12 cellular contexts compared by ENCODE assay signal in genomic region chr4:54032558-54033135, GRCh38. TPM values are rescaled to one million over a fixed set of nuclear protein-coding genes. Genes with fewer than 3 reads are reported as not detected.
DNase-seq lines count a peak whose midpoint lies in the region; ATAC-seq, FAIRE-seq and TF ChIP-seq lines count a peak whose summit lies in the region.
"Had no signal": no experiment of that assay in that cellular context is flagged by ENCODE, and none has a peak within 500 bp of the region (broad histone marks: within the 10 kb centered on the region; RNA-seq: fewer than 3 reads in every experiment).

No MANE protein-coding gene starts in this region.

- peaks cover 3% of the 10 kb centered on the region; the same call in 1 of the 2 replicates for H3K4me1 ChIP-seq in HUES6 (ENCODE audit: control insufficient read depth, insufficient read depth, low read length)
- H3K4me1 ChIP-seq in naive thymus-derived CD4-positive, alpha-beta T cell (ENCODE audit: control insufficient read depth in 2 of 2, insufficient read depth in 2 of 2, low read length in 2 of 2) = no peaks in the 10 kb centered on the region

- intact Hi-C loops in naive thymus-derived CD4-positive, alpha-beta T cell (cut with micrococcal nuclease) = no loop called here
- intact Hi-C loops in posterior cingulate gyrus (cut with DNase I) = no loop called here

- no peak for ATAC-seq in T-helper 17 cell
- peak; percentile 47 for ATAC-seq in naive thymus-derived CD4-positive, alpha-beta T cell
- ATAC-seq in HG03045 (IDR thresholded peaks at IDR 0.05; ENCODE audit: unreplicated experiment) = no peak

- no peak overlapping the region for H3K27ac ChIP-seq in HUES6 (ENCODE audit: low read depth, low read length)
- H3K27ac ChIP-seq in naive thymus-derived CD4-positive, alpha-beta T cell (ENCODE audit: low read depth, low read length) = no peak overlapping the region

- no peaks in the 10 kb centered on the region for H3K9me3 ChIP-seq in HUES6 (ENCODE audit: control insufficient read depth, insufficient read depth, low read depth, low read length)
- H3K9me3 ChIP-seq in T-helper 17 cell (ENCODE audit: control insufficient read depth, low read length, poor library complexity, severe bottlenecking) = no peaks in the 10 kb centered on the region
- no peaks in the 10 kb centered on the region for H3K9me3 ChIP-seq in naive thymus-derived CD4-positive, alpha-beta T cell (ENCODE audit: control insufficient read depth in 2 of 3, low read length in 3 of 3)

- POLR2A ChIA-PET in naive thymus-derived CD4-positive, alpha-beta T cell (lab: Charles Lee) = interaction anchor here (0.8 kb wide), 1 partner anchor 25 kb away, joined by 3 read pairs; no protein-coding TSS in a partner anchor

- FAIRE-seq in GM12891 (lab: Jason Lieb, UNC) = peak; percentile 9

- CTCF ChIA-PET in naive thymus-derived CD4-positive, alpha-beta T cell (lab: Charles Lee) = no interaction called here

- peaks cover 9% of the 10 kb centered on the region for H3K4me1 Mint-ChIP-seq in T-helper 17 cell
- peaks cover 4 to 69% (median 53%) of the 10 kb centered on the region in 7 donors for H3K4me1 Mint-ChIP-seq in naive thymus-derived CD4-positive, alpha-beta T cell

- H3K36me3 ChIP-seq in HUES6 (ENCODE audit: control insufficient read depth, insufficient read depth, low read length) = no peaks in the 10 kb centered on the region
- H3K36me3 ChIP-seq in naive thymus-derived CD4-positive, alpha-beta T cell (ENCODE audit: control insufficient read depth in 2 of 3, insufficient read depth in 3 of 3, low read length in 3 of 3) = no peaks in the 10 kb centered on the region

- H3K27me3 Mint-ChIP-seq in T-helper 17 cell = no peaks in the 10 kb centered on the region
- no peaks in the 10 kb centered on the region for H3K27me3 Mint-ChIP-seq in naive thymus-derived CD4-positive, alpha-beta T cell
- H3K27me3 Mint-ChIP-seq: CD4-positive, CD25-positive, alpha-beta regulatory T cell had no signal

- H3K9me3 Mint-ChIP-seq in naive thymus-derived CD4-positive, alpha-beta T cell = no peaks in the 10 kb centered on the region
- H3K9me3 Mint-ChIP-seq: CD4-positive, CD25-positive, alpha-beta regulatory T cell had no signal

- no peaks in the 10 kb centered on the region for H3K27me3 ChIP-seq in HUES6 (ENCODE audit: control insufficient read depth, insufficient read depth, low read length)
- no peaks in the 10 kb centered on the region for H3K27me3 ChIP-seq in naive thymus-derived CD4-positive, alpha-beta T cell (ENCODE audit: control insufficient read depth in 2 of 2, insufficient read depth in 2 of 2, low read length in 2 of 2)

- peak overlapping the region; percentile 54 for H3K27ac Mint-ChIP-seq in T-helper 17 cell
- peak overlapping the region in 3 of 9 donors; percentile 28 to 69 (median 43) for H3K27ac Mint-ChIP-seq in naive thymus-derived CD4-positive, alpha-beta T cell
- H3K27ac Mint-ChIP-seq: CD4-positive, CD25-positive, alpha-beta regulatory T cell had no signal

- H3K4me3 Mint-ChIP-seq in T-helper 17 cell = peak overlapping the region; percentile 36
- peak overlapping the region in 5 of 10 donors; percentile 37 to 58 (median 49) for H3K4me3 Mint-ChIP-seq in naive thymus-derived CD4-positive, alpha-beta T cell
- H3K4me3 Mint-ChIP-seq: CD4-positive, CD25-positive, alpha-beta regulatory T cell had no signal

- DNase-seq in GM12891 (ENCODE audit: insufficient read length, low spot score) (no peak), T-helper 17 cell (no peak), posterior cingulate gyrus (no peak), NCI-H2107 (lab: John Stamatoyannopoulos, UW) (no peak), Ammon's horn (ENCODE audit: low spot score) (no peak)
- no peak for DNase-seq in naive thymus-derived CD4-positive, alpha-beta T cell
- DNase-seq: activated effector memory CD4-positive, alpha-beta T cell treated with Interleukin-2 at 50 U/mL for 16 hours; CD4-positive, CD25-positive, alpha-beta regulatory T cell; Right ventricle myocardium superior; stimulated activated CD4-positive, alpha-beta T cell treated with anti-CD3 and anti-CD28 coated beads, Interleukin-4, amount 100 ng/mL, for 4 hours had no signal

- H3K4me3 ChIP-seq in HUES6 (ENCODE audit: low read depth, low read length) = peak overlapping the region; percentile 48
- H3K4me3 ChIP-seq in naive thymus-derived CD4-positive, alpha-beta T cell (ENCODE audit: low read length) = no peak overlapping the region

- H3K9ac ChIP-seq in HUES6 (ENCODE audit: low read length) = no peak overlapping the region

- TF ChIP-seq POLR2A in GM12891 (IDR thresholded peaks at IDR 0.05; ENCODE audit: low read depth, low read length) = no peak

- H3K36me3 Mint-ChIP-seq in T-helper 17 cell (ENCODE audit: low read depth) = peaks cover 2% of the 10 kb centered on the region
- peaks cover 6 to 38% (median 18%) of the 10 kb centered on the region in 5 donors for H3K36me3 Mint-ChIP-seq in naive thymus-derived CD4-positive, alpha-beta T cell

TF ChIP-seq in GM12891, 5 proteins besides CTCF, POLR2A, EP300 and RAD21:
- TF ChIP-seq PAX5 (IDR thresholded peaks at IDR 0.05; ENCODE audit: insufficient read depth, low read length, severe bottlenecking) = no peak
- peak; percentile 74 for TF ChIP-seq SPI1 (IDR thresholded peaks at IDR 0.05; ENCODE audit: low read depth, low read length)
- no peak for TF ChIP-seq POLR2AphosphoS5 (IDR thresholded peaks at IDR 0.05; ENCODE audit: low read depth, low read length)
- TF ChIP-seq POU2F2 (IDR thresholded peaks at IDR 0.05; ENCODE audit: low read depth, low read length) = no peak
- TF ChIP-seq TAF1 (IDR thresholded peaks at IDR 0.05; ENCODE audit: low read depth, low read length) = no peak

RNA-seq across cellular contexts. Expression of gene CHIC2, which starts 31.8 kb away (rescaled TPM):
- polyA plus RNA-seq in GM12891 (2012; ENCODE audit: low read depth, missing spikeins) = 9.1 TPM
- 10 to 100 TPM; 43.0 to 70.1 TPM for total RNA-seq in T-helper 17 cell
- 10 to 100 TPM; 22.4 to 55.7 (median 40.7) TPM for total RNA-seq in naive thymus-derived CD4-positive, alpha-beta T cell
- 10 to 100 TPM; 59.0 to 64.2 TPM for polyA plus RNA-seq in naive thymus-derived CD4-positive, alpha-beta T cell
